In the genomic region with DNA sequence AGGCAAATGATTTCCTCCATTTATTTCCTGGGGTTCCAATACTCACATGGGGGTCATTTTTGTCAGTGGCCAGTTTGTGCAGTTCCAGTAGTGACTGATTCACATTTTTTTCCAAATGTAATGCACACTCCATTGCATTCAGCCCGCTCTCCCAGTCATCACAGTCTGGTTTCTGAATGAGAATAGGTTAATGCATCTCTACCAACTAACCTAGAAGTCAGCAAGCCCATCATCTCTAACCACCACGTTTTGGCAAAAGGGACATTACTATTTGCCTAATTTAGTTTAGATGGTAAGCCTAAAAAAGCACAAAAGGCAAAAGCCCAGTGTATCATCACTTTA, we compare ENCODE assay signal across 8 cellular contexts. TPM values are rescaled to one million over a fixed set of nuclear protein-coding genes. Genes with fewer than 3 reads are reported as not detected.
DNase-seq lines count a peak whose midpoint lies in the region; ATAC-seq and TF ChIP-seq lines count a peak whose summit lies in the region.

No MANE protein-coding gene starts in this region.

- no peak overlapping the region for H4K8ac ChIP-seq in mesenchymal stem cell (ENCODE audit: low read length)

- TF ChIP-seq CTCF in brain microvascular endothelial cell (IDR thresholded peaks at IDR 0.05; ENCODE audit: low read depth, low read length, missing control alignments) (no peak), transverse colon (IDR thresholded peaks at IDR 0.05) (no peak)

- peaks cover 8% of the 10 kb centered on the region for H3K79me1 ChIP-seq in mesenchymal stem cell (replicated peaks; ENCODE audit: low read length, poor library complexity, severe bottlenecking)

- peaks cover 56% of the 10 kb centered on the region for H3K4me1 Mint-ChIP-seq in activated T-cell treated with anti-CD3 and anti-CD28 coated beads, Interleukin-2, amount 50 U/mL, for 24 hours (ENCODE audit: low read depth)

- H2BK12ac ChIP-seq in mesenchymal stem cell (ENCODE audit: low read length in 2 of 2) = no peak overlapping the region

- H3K4me2 ChIP-seq in mesenchymal stem cell (ENCODE audit: low read length, poor library complexity, severe bottlenecking) = peak overlapping the region; percentile 27

- H3K9me3 Mint-ChIP-seq in activated T-cell treated with anti-CD3 and anti-CD28 coated beads, Interleukin-2, amount 50 U/mL, for 24 hours = no peaks in the 10 kb centered on the region

- H3K4ac ChIP-seq in mesenchymal stem cell (ENCODE audit: low read depth in 1 of 2, low read length in 2 of 2) = no peak overlapping the region

- no peak for TF ChIP-seq EP300 in transverse colon (IDR thresholded peaks at IDR 0.05; ENCODE audit: low read depth)

- in situ Hi-C loops in brain microvascular endothelial cell (cut with HindIII; ENCODE audit: low pct_ligation_motif_present, low sequenced_read_pairs) (no loop called here), transverse colon (cut with MboI; ENCODE audit: low pct_ligation_motif_present in 1 of 4, low pct_unique_long_range_greater_than_20kb in 1 of 4, low sequenced_read_pairs in 3 of 4) (no loop called here)

- no peak overlapping the region for H2BK120ac ChIP-seq in mesenchymal stem cell (ENCODE audit: low read depth, low read length)

- no peak for ATAC-seq in HG03571 (IDR thresholded peaks at IDR 0.05; ENCODE audit: unreplicated experiment)
- no peak for ATAC-seq in HG03521 (IDR thresholded peaks at IDR 0.05; ENCODE audit: unreplicated experiment)

- WGBS in mesenchymal stem cell = 88% methylated on average over 2 of the region's 2 CpGs
- 49% methylated on average over 2 of the region's 2 CpGs; no CpG with 5 or more reads in 1 of the 2 donors for WGBS in transverse colon (ENCODE audit: low coverage in 1 of 2), 2 donors

- H3K9ac ChIP-seq in mesenchymal stem cell (ENCODE audit: low read length) = peak overlapping the region; percentile 99

- no peak overlapping the region for H2AK5ac ChIP-seq in mesenchymal stem cell (ENCODE audit: low read length, severe bottlenecking)

- H2BK5ac ChIP-seq in mesenchymal stem cell (ENCODE audit: low read depth, low read length, poor library complexity, severe bottlenecking) = no peak overlapping the region

- peaks cover 51% of the 10 kb centered on the region for H3K36me3 Mint-ChIP-seq in activated T-cell treated with anti-CD3 and anti-CD28 coated beads, Interleukin-2, amount 50 U/mL, for 24 hours (ENCODE audit: low read depth)

- H3K9me3 ChIP-seq in mesenchymal stem cell (ENCODE audit: control insufficient read depth, low read length) (no peaks in the 10 kb centered on the region), transverse colon (no peaks in the 10 kb centered on the region)

- H4K91ac ChIP-seq in mesenchymal stem cell (ENCODE audit: low read length) = no peak overlapping the region

- no peaks in the 10 kb centered on the region for H3K27me3 Mint-ChIP-seq in activated T-cell treated with anti-CD3 and anti-CD28 coated beads, Interleukin-2, amount 50 U/mL, for 24 hours

- peak; percentile 2 for DNase-seq in activated T-cell treated with anti-CD3 and anti-CD28 coated beads, Interleukin-2, amount 50 U/mL, for 24 hours
- no peak for DNase-seq in activated T-cell treated with anti-CD3 and anti-CD28 coated beads, Interleukin-2, amount 50 U/mL, for 48 hours
- no peak for DNase-seq in brain microvascular endothelial cell
- DNase-seq in mesenchymal stem cell = no peak
- DNase-seq in transverse colon = no peak
- DNase-seq in erythroblast (lab: John Stamatoyannopoulos, UW) = no peak

- no peak overlapping the region for H2AFZ ChIP-seq in mesenchymal stem cell (ENCODE audit: low read depth, low read length)

- intact Hi-C loops in transverse colon (cut with DNase I; ENCODE audit: low total_unique reads) = no loop called here

- H3K14ac ChIP-seq in mesenchymal stem cell (ENCODE audit: low read length in 2 of 2) = no peak overlapping the region

- H3K4me1 ChIP-seq in mesenchymal stem cell (ENCODE audit: control insufficient read depth, insufficient read depth, low read depth, low read length) (peaks cover 29% of the 10 kb centered on the region), transverse colon (peaks cover 21 to 72% (median 48%) of the 10 kb centered on the region in 4 donors)

- H3K27me3 ChIP-seq in brain microvascular endothelial cell (replicated peaks) = no peaks in the 10 kb centered on the region
- H3K27me3 ChIP-seq in mesenchymal stem cell (ENCODE audit: control insufficient read depth in 1 of 2, insufficient read depth in 1 of 2, low read length in 2 of 2) = no peaks in the 10 kb centered on the region
- no peaks in the 10 kb centered on the region for H3K27me3 ChIP-seq in transverse colon

- no peak overlapping the region for H3K18ac ChIP-seq in mesenchymal stem cell (ENCODE audit: low read depth in 1 of 2, low read length in 2 of 2)

- H3K4me3 Mint-ChIP-seq in activated T-cell treated with anti-CD3 and anti-CD28 coated beads, Interleukin-2, amount 50 U/mL, for 24 hours = peak overlapping the region; percentile 92

- TF ChIP-seq POLR2A in transverse colon (IDR thresholded peaks at IDR 0.05) (no peak), erythroblast (IDR thresholded peaks at IDR 0.05; ENCODE audit: low read length) (no peak)

- H3K23ac ChIP-seq in mesenchymal stem cell (ENCODE audit: low read length in 2 of 2) = no peak overlapping the region

- H3K27ac Mint-ChIP-seq in activated T-cell treated with anti-CD3 and anti-CD28 coated beads, Interleukin-2, amount 50 U/mL, for 24 hours = peak overlapping the region; percentile 71

- peak overlapping the region; percentile 83 for H3K4me3 ChIP-seq in brain microvascular endothelial cell (ENCODE audit: low read depth, low read length)
- peak overlapping the region in 1 of 2 experiments; percentile 90 for H3K4me3 ChIP-seq in mesenchymal stem cell (ENCODE audit: insufficient read depth in 1 of 2, low read depth in 1 of 2, low read length in 2 of 2)
- peak overlapping the region; percentile 5 to 95 (median 91) for H3K4me3 ChIP-seq in transverse colon

- peaks cover 22% of the 10 kb centered on the region for H3K36me3 ChIP-seq in brain microvascular endothelial cell (replicated peaks)
- H3K36me3 ChIP-seq in mesenchymal stem cell (ENCODE audit: control insufficient read depth in 1 of 2, insufficient read depth in 2 of 2, low read depth in 1 of 2, low read length in 2 of 2) = peaks cover 15 to 39% of the 10 kb centered on the region in 2 experiments
- H3K36me3 ChIP-seq in transverse colon = peaks cover 0 to 29% (median 14%) of the 10 kb centered on the region in 4 donors

- no peak overlapping the region for H2BK15ac ChIP-seq in mesenchymal stem cell (ENCODE audit: low read depth, poor library complexity, severe bottlenecking)

- H3K27ac ChIP-seq in brain microvascular endothelial cell = no peak overlapping the region
- H3K27ac ChIP-seq in mesenchymal stem cell (ENCODE audit: low read length, poor library complexity, severe bottlenecking) = no peak overlapping the region
- H3K27ac ChIP-seq in transverse colon = peak overlapping the region; percentile 99 to 100 (median 100)

RNA-seq across cellular contexts. Expression of gene FTH1, which starts 2.5 kb away (rescaled TPM):
- 3,841 TPM for polyA plus RNA-seq in mesenchymal stem cell (2013, experiment 1 of 2)
- polyA plus RNA-seq in mesenchymal stem cell (2013, experiment 2 of 2) = 3,893 TPM
- total RNA-seq in transverse colon = 1,000 to 10,000 TPM; 2,288 to 6,007 (median 4,694) TPM

RNA-seq across cellular contexts. Expression of gene BEST1, which starts 14.8 kb away (rescaled TPM):
- polyA plus RNA-seq in mesenchymal stem cell (2013, experiment 1 of 2) = 2.9 TPM
- 2.6 TPM for polyA plus RNA-seq in mesenchymal stem cell (2013, experiment 2 of 2)
- total RNA-seq in transverse colon = 1 to 10 TPM in 3 of 4 donors, under 1 TPM in 1; 0.40 to 3.7 (median 2.6) TPM

RNA-seq across cellular contexts. Expression of gene RAB3IL1, which starts 47.5 kb away (rescaled TPM):
- 10.9 TPM for polyA plus RNA-seq in mesenchymal stem cell (2013, experiment 1 of 2)
- 10.4 TPM for polyA plus RNA-seq in mesenchymal stem cell (2013, experiment 2 of 2)
- 1 to 10 TPM; 1.2 to 7.6 (median 5.9) TPM for total RNA-seq in transverse colon

Comparison
In these comparisons a context has a peak if more than half of its experiments do, and no peak if none do; other contexts are left out.
1. H3K27ac ChIP-seq: peak in transverse colon (4 of 4); none in brain microvascular endothelial cell (single experiment) and mesenchymal stem cell (single experiment).